Comparison of ENCODE assay signal across 9 cellular contexts in genomic region chr4:143186202-143186601, GRCh38. TPM values are rescaled to one million over a fixed set of nuclear protein-coding genes. Genes with fewer than 3 reads are reported as not detected.
A peak's percentile ranks its signal among the peaks of the same experiment; 100 is the strongest.
DNase-seq lines count a peak whose midpoint lies in the region; ATAC-seq and TF ChIP-seq lines count a peak whose summit lies in the region.
"Had no signal": no experiment of that assay in that cellular context is flagged by ENCODE, and none has a peak within 500 bp of the region (broad histone marks: within the 10 kb centered on the region; RNA-seq: fewer than 3 reads in every experiment).

No MANE protein-coding gene starts in this region.

- ATAC-seq in foreskin keratinocyte: no peak
- ATAC-seq in esophagus mucosa: no peak

- peaks cover 30 to 43% of the 10 kb centered on the region in 2 experiments for H3K4me1 Mint-ChIP-seq in H9

- no peak overlapping the region for H3T11ph ChIP-seq in H9 (ENCODE audit: low read length)

- no peaks in the 10 kb centered on the region for H3K27me3 Mint-ChIP-seq in H9 (ENCODE audit: low read depth)

- no peak overlapping the region for H3K4ac ChIP-seq in H9 (ENCODE audit: low read depth, low read length)

- H3K4me2 ChIP-seq in H9 (ENCODE audit: insufficient read depth, insufficient read length, low read length): peak overlapping the region; percentile 100
- peak overlapping the region; percentile 92 for H3K4me2 ChIP-seq in SU-DHL-6 (ENCODE audit: low read depth, low read length, poor library complexity, severe bottlenecking)

- no peak overlapping the region for H3K23ac ChIP-seq in H9 (ENCODE audit: insufficient read length, low read depth, low read length)

- TF ChIP-seq CTCF in H9 (conservative IDR thresholded peaks at IDR 0.05): no peak
- no peak for TF ChIP-seq CTCF in SU-DHL-6 (IDR thresholded peaks at IDR 0.05; ENCODE audit: insufficient read depth, low read length, poor library complexity, severe bottlenecking)
- no peak for TF ChIP-seq CTCF in foreskin keratinocyte (conservative IDR thresholded peaks at IDR 0.05)

- no peak overlapping the region for H3K56ac ChIP-seq in H9 (ENCODE audit: insufficient read length, low read depth, low read length)

- no peak overlapping the region for H2BK15ac ChIP-seq in H9 (ENCODE audit: low read depth, low read length)

- no peaks in the 10 kb centered on the region; a peak in 2 of 5 replicates for H3K9me3 Mint-ChIP-seq in H9

- H3F3A ChIP-seq in SU-DHL-6 (ENCODE audit: insufficient read depth): no peaks in the 10 kb centered on the region

- H3K79me2 ChIP-seq in H9 (ENCODE audit: insufficient read depth, low read length) (peaks cover 15% of the 10 kb centered on the region; the same call in 1 of the 2 replicates), SU-DHL-6 (ENCODE audit: insufficient read depth, low read length) (peaks cover 52% of the 10 kb centered on the region)

- no peak overlapping the region for H3K27ac ChIP-seq in H9 (ENCODE audit: insufficient read length, low read depth, low read length)
- H3K27ac ChIP-seq in SU-DHL-6 (ENCODE audit: low read depth, low read length): no peak overlapping the region
- H3K27ac ChIP-seq in foreskin keratinocyte: peak overlapping the region; percentile 60

- peak overlapping the region; percentile 98 to 99 for H3K4me3 Mint-ChIP-seq in H9

- H3K9me2 ChIP-seq in SU-DHL-6 (replicated peaks; ENCODE audit: insufficient read depth, low read length): no peaks in the 10 kb centered on the region

- H2AK5ac ChIP-seq in H9 (ENCODE audit: insufficient read length, low read length): no peak overlapping the region

- no CpG with 5 or more reads among the region's 6 CpGs for WGBS in H9 (ENCODE audit: extremely low coverage, insufficient read length, low lambda C conversion rate)

- no peaks in the 10 kb centered on the region; the same call in 1 of the 2 replicates for H3K4me1 ChIP-seq in H9 (ENCODE audit: insufficient read depth, low read length)
- peaks cover 19% of the 10 kb centered on the region for H3K4me1 ChIP-seq in foreskin keratinocyte

- H3K36me3 ChIP-seq in SU-DHL-6 (ENCODE audit: low read length): no peaks in the 10 kb centered on the region

- peaks cover 14% of the 10 kb centered on the region for H3K23me2 ChIP-seq in H9 (ENCODE audit: insufficient read length, low read depth, low read length, poor library complexity, severe bottlenecking)

- no peak overlapping the region for H4K5ac ChIP-seq in H9 (ENCODE audit: insufficient read length, low read depth, low read length)

- no peaks in the 10 kb centered on the region for H3K79me1 ChIP-seq in H9 (ENCODE audit: insufficient read depth, low read depth, low read length, poor library complexity, severe bottlenecking)

- H3K4me3 ChIP-seq in SU-DHL-6 (ENCODE audit: insufficient read depth, low read length, poor library complexity, severe bottlenecking) (peak overlapping the region; percentile 75), skeletal muscle cell (ENCODE audit: low read depth, low read length) (peak overlapping the region; percentile 93)

- H3K27ac Mint-ChIP-seq in H9: no peak overlapping the region; a peak in 1 of 7 replicates

- H4K91ac ChIP-seq in H9 (ENCODE audit: insufficient read length, low read depth, low read length): no peak overlapping the region

- H2AFZ ChIP-seq in H9 (ENCODE audit: low read length): no peak overlapping the region
- H2AFZ ChIP-seq in SU-DHL-6 (ENCODE audit: low read depth, low read length, severe bottlenecking): no peak overlapping the region

- no peak overlapping the region for H2BK120ac ChIP-seq in H9 (ENCODE audit: low read depth, low read length, poor library complexity, severe bottlenecking)

- no peak overlapping the region for H2BK12ac ChIP-seq in H9 (ENCODE audit: insufficient read length, low read depth, low read length)

- H3K27me3 ChIP-seq in H9 (ENCODE audit: insufficient read depth, low read length) (no peaks in the 10 kb centered on the region), SU-DHL-6 (ENCODE audit: low read length) (no peaks in the 10 kb centered on the region), foreskin keratinocyte (no peaks in the 10 kb centered on the region)

- H4K20me1 ChIP-seq in H9 (ENCODE audit: control insufficient read depth, insufficient read depth, insufficient read length): no peaks in the 10 kb centered on the region
- peaks cover 5% of the 10 kb centered on the region; the same call in 1 of the 2 replicates for H4K20me1 ChIP-seq in SU-DHL-6 (ENCODE audit: low read depth, low read length)

- no peak overlapping the region for H4K8ac ChIP-seq in H9 (replicated peaks; ENCODE audit: insufficient read length, low read depth, low read length)

- H3K18ac ChIP-seq in H9 (ENCODE audit: insufficient read length, low read depth, low read length): no peak overlapping the region

- H3K36me3 Mint-ChIP-seq in H9 (ENCODE audit: insufficient read depth in 1 of 3, low read depth in 3 of 3): peaks cover 4 to 35% (median 28%) of the 10 kb centered on the region in 3 experiments; a peak in 5 of 7 replicates

- DNase-seq in H9: no peak
- peak in 1 of 2 donors; percentile 34 for DNase-seq in foreskin keratinocyte
- no peak for DNase-seq in skeletal muscle cell (ENCODE audit: low read depth)
- DNase-seq in NCI-H345 treated with DMSO at 0.1 percent for 48 hours (lab: John Stamatoyannopoulos, UW; ENCODE audit: unreplicated experiment): no peak
- no peak for DNase-seq in HK-2 (ENCODE audit: unreplicated experiment)
- no peak for DNase-seq in NCI-H1105 (lab: John Stamatoyannopoulos, UW)
- DNase-seq: activated CD4-positive, CD25-positive, alpha-beta regulatory T cell treated with anti-CD3 and anti-CD28 coated beads, Interleukin-2, amount 50 U/mL, for 72 hours had no signal

- H3K14ac ChIP-seq in H9 (ENCODE audit: insufficient read depth, low read length): no peak overlapping the region

- H3K9me3 ChIP-seq in H9 (ENCODE audit: control insufficient read depth, low read depth, low read length): no peaks in the 10 kb centered on the region
- no peaks in the 10 kb centered on the region for H3K9me3 ChIP-seq in SU-DHL-6 (ENCODE audit: insufficient read depth, low read length)

- H3K9ac ChIP-seq in H9 (ENCODE audit: extremely low read depth, insufficient read length, low read length): no peak overlapping the region
- H3K9ac ChIP-seq in SU-DHL-6 (ENCODE audit: low read length): peak overlapping the region; percentile 80

- H2BK20ac ChIP-seq in H9 (ENCODE audit: low read depth, low read length, poor library complexity, severe bottlenecking): no peak overlapping the region

- no peak overlapping the region for H2BK5ac ChIP-seq in H9 (ENCODE audit: insufficient read length, low read length)

RNA-seq across cellular contexts. Expression of gene USP38, which starts 1.5 kb away (rescaled TPM):
- total RNA-seq in H9 (2021) (14.6 and 15.2 TPM in 2 replicates), foreskin keratinocyte (18.4 and 18.8 TPM in 2 replicates), esophagus mucosa (12.9 TPM)
- 3.2 and 3.7 TPM in 2 replicates for polyA plus RNA-seq in foreskin keratinocyte
